In the genomic region with DNA sequence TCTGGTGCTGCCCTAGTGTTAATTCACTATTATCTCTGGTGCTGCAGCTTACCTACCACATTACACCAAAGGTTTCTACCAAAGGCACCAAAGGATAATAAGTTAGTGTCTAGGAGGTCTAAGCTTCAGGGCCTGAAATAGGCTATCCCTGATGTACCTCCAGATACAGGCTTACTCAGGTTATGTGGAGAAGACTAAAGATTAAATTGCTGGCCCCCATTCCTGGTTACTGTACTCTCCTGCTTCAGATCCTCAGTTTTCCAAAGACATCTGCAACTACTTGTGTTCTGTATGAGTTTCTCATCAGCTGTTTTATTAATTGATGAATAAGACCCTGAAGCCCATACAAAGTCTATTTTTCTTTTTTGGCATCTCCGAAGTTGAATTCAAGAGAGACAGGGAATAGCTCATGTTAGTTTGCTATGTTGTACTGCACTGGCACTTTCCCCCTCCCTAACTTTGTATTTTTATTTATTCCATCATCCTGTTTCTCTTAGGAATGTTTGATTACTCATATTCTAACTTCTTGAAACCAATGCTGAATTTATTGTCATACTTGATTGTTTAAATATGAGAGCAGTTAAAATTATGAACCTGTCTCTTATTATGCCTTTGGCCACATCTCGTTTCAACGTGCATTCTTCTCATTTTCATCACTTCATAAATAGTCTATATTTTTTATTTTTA, we compare ENCODE assay signal across 21 cellular contexts.
"Had no signal": no experiment of that assay in that cellular context is flagged by ENCODE, and none has a peak within 500 bp of the region (broad histone marks: within the 10 kb centered on the region; RNA-seq: fewer than 3 reads in every experiment).

No MANE protein-coding gene starts in this region.

- H3K27me3 ChIP-seq: foreskin keratinocyte, ovary, right atrium auricular region, transverse colon, uterus had no signal

- H3K4me3 ChIP-seq: lower lobe of right lung, ovary, prostate gland, right atrium auricular region, skin epidermis, transverse colon, uterus had no signal

- DNase-seq: activated CD4-positive, alpha-beta T cell treated with anti-CD3 and anti-CD28 coated beads for 4 hours; activated CD4-positive, alpha-beta T cell treated with anti-CD3 and anti-CD28 coated beads, Interleukin-2, amount 50 U/mL, for 48 hours; activated CD4-positive, CD25-positive, alpha-beta regulatory T cell; activated naive CD4-positive, alpha-beta T cell treated with Interleukin-2 at 50 U/mL for 16 hours; activated T-cell treated with anti-CD3 and anti-CD28 coated beads, Interleukin-2, amount 50 U/mL, for 48 hours; cerebellar nuclear complex; cortex of kidney; endodermal cell; foreskin keratinocyte; kidney; lower lobe of right lung; naive thymus-derived CD8-positive, alpha-beta T cell; ovary; stimulated activated CD4-positive, alpha-beta T cell treated with anti-CD3 and anti-CD28 coated beads, Interleukin-1b, Interleukin-23, amount 100 ng/mL, for 48 hours; substantia nigra; T1000; transverse colon; uterus had no signal

- H3K36me3 ChIP-seq: lower lobe of right lung, ovary, prostate gland, right atrium auricular region, transverse colon, uterus had no signal

- H3K4me1 ChIP-seq: foreskin keratinocyte, lower lobe of right lung, prostate gland, right atrium auricular region, uterus had no signal

- H3K27ac ChIP-seq: foreskin keratinocyte, lower lobe of right lung, ovary, prostate gland, right atrium auricular region, skin epidermis, transverse colon, uterus had no signal

- H3K9me3 ChIP-seq: lower lobe of right lung, ovary, prostate gland, right atrium auricular region, transverse colon, uterus had no signal
